In the genomic region with DNA sequence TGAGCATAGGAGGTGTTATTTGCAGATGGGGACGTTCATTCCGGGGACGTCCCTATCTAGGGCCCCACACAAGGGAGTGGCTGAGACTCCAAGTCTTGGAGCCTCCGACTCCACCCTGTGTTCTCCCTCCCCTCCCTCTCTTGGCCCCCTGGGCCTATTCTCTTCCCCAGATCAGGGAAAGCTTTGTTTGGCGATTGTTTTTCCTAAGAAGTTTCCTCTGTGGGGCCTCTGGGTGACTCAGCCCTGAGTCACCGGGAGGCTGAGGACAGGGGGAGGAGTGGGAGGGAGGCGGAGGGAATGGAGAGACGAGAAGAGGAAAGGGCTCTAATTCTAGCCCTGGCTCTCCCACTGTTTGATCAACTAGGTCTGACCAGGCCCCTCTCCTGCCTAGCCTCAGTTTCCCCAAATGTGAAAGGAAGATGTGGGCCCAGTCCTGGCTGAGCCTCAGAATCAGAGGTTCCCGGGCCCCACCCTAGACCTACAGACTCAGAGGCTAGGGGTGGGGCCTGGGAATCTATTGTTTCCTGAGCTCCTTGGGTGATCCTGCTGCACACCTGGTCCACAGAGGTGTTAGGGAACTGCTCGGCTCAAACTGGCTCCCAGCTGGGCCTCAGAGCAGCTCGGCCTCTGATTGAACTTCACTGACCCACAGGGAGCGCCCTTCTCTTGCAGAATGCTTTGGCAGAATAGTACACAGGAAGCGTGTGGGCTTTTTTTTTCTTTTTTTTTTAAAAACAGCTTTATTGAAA, we compare ENCODE assay signal across 8 cellular contexts. TPM values are rescaled to one million over a fixed set of nuclear protein-coding genes. Genes with fewer than 3 reads are reported as not detected.
DNase-seq lines count a peak whose midpoint lies in the region; FAIRE-seq and TF ChIP-seq lines count a peak whose summit lies in the region.

No MANE protein-coding gene starts in this region.

- H3K4me1 ChIP-seq in thymus (ENCODE audit: control insufficient read depth, insufficient read depth, low read length), result no peaks in the 10 kb centered on the region

- H3K4me3 ChIP-seq in SK-N-MC, result peak overlapping the region; percentile 56
- no peak overlapping the region for H3K4me3 ChIP-seq in thymus (ENCODE audit: low read length)

- H3K36me3 ChIP-seq in SK-N-MC (ENCODE audit: insufficient read depth, low read length) (no peaks in the 10 kb centered on the region), thymus (ENCODE audit: control insufficient read depth, insufficient read depth) (no peaks in the 10 kb centered on the region)

- no peaks in the 10 kb centered on the region for H3K9me3 ChIP-seq in SK-N-MC (ENCODE audit: low read depth, low read length)
- no peaks in the 10 kb centered on the region for H3K9me3 ChIP-seq in thymus (ENCODE audit: control insufficient read depth)

- TF ChIP-seq CTCF in D721Med (IDR thresholded peaks at IDR 0.05; ENCODE audit: insufficient read depth, missing control alignments), result no peak

- WGBS in thymus, result 75% methylated on average over 13 of the region's 13 CpGs

- no peaks in the 10 kb centered on the region for H3K27me3 ChIP-seq in thymus (ENCODE audit: control insufficient read depth, insufficient read depth)

- H3K9ac ChIP-seq in SK-N-MC (ENCODE audit: insufficient read length), result peak overlapping the region; percentile 45

- peak overlapping the region; percentile 75 for H3K27ac ChIP-seq in SK-N-MC
- peak overlapping the region; percentile 71 for H3K27ac ChIP-seq in thymus (ENCODE audit: low read depth)

- DNase-seq in AG20443 (ENCODE audit: low spot score) (peak; percentile 92), HK-2 (ENCODE audit: unreplicated experiment) (peak; percentile 80), SK-N-MC (ENCODE audit: low read depth, low spot score) (no peak), erythroblast (lab: John Stamatoyannopoulos, UW) (peak; percentile 80 to 81), midbrain (lab: John Stamatoyannopoulos, UW) (peak; percentile 81), D721Med (ENCODE audit: insufficient read length, low spot score) (no peak), NCI-H1105 (lab: John Stamatoyannopoulos, UW) (no peak)

- no peak for FAIRE-seq in D721Med (lab: Jason Lieb, UNC)

- peak; percentile 14 for TF ChIP-seq POLR2A in erythroblast (IDR thresholded peaks at IDR 0.05; ENCODE audit: low read length)

RNA-seq across cellular contexts. Expression of a gene that starts 19.2 kb away (rescaled TPM):
- polyA plus RNA-seq in thymus, result 248 TPM

Comparison
In these comparisons a context has a peak if more than half of its experiments do, and no peak if none do; other contexts are left out.
1. DNase-seq: peak in AG20443 (single experiment), HK-2 (single experiment), erythroblast (2 of 2) and midbrain (single experiment); none in SK-N-MC (single experiment), D721Med (single experiment) and NCI-H1105 (single experiment).